In genomic region chr3:127590282-127590592, GRCh38 we compare ENCODE assay signal across 8 cellular contexts. TPM values are rescaled to one million over a fixed set of nuclear protein-coding genes. Genes with fewer than 3 reads are reported as not detected.
A peak's percentile ranks its signal among the peaks of the same experiment; 100 is the strongest.
DNase-seq lines count a peak whose midpoint lies in the region; ATAC-seq and TF ChIP-seq lines count a peak whose summit lies in the region.

No MANE protein-coding gene starts in this region.

- H3K36me3 ChIP-seq in HCT116 (ENCODE audit: control insufficient read depth in 1 of 2, insufficient read depth in 2 of 2, low read length in 2 of 2) (peaks cover 0 to 7% of the 10 kb centered on the region in 2 experiments; a peak in 1 of 4 replicates), OCI-LY1 (ENCODE audit: insufficient read depth, low read length) (peaks cover 20% of the 10 kb centered on the region; the same call in 1 of the 2 replicates), mammary epithelial cell (ENCODE audit: insufficient read depth, low read length) (no peaks in the 10 kb centered on the region), thyroid gland (no peaks in the 10 kb centered on the region)

- ATAC-seq in GM18517 (IDR thresholded peaks at IDR 0.05; ENCODE audit: unreplicated experiment) = peak; percentile 26
- ATAC-seq in HCT116 = peak; percentile 37
- peak; percentile 36 for ATAC-seq in memory B cell (ENCODE audit: low read depth)

- dilution Hi-C loops in mammary epithelial cell (cut with HindIII; ENCODE audit: low sequenced_read_pairs) = no loop called here

- H3K27ac ChIP-seq in HCT116 (ENCODE audit: low read depth, low read length) (peak overlapping the region; percentile 97), OCI-LY1 (ENCODE audit: low read depth, low read length, poor library complexity, severe bottlenecking) (peak overlapping the region; percentile 88), mammary epithelial cell (ENCODE audit: insufficient read depth, low read depth, low read length) (peak overlapping the region; percentile 91), thyroid gland (peak overlapping the region; percentile 85 to 96 (median 91))

- CTCF ChIA-PET in HCT116 (lab: Charles Lee) = interaction anchor here (1.5 to 1.8 kb wide), 2 partner anchors 15 to 104 kb away, joined by 5 to 7 read pairs; no protein-coding TSS in a partner anchor
- CTCF ChIA-PET in mammary epithelial cell (lab: Charles Lee; ENCODE audit: low non-redundant PET) = interaction anchor here (0.6 kb wide), 1 partner anchor 230 kb away, joined by 3 read pairs; no protein-coding TSS in a partner anchor

- TF ChIP-seq POLR2A in HCT116 (IDR thresholded peaks at IDR 0.05; ENCODE audit: borderline replicate concordance, extremely low read depth, insufficient read depth, insufficient read length) (no peak), thyroid gland (IDR thresholded peaks at IDR 0.05) (no peak)

- POLR2A ChIA-PET in HCT116 (lab: Charles Lee) = no interaction called here

- peaks cover 25% of the 10 kb centered on the region for H3K4me1 Mint-ChIP-seq in memory B cell

- peak overlapping the region; percentile 76 for H3K27ac Mint-ChIP-seq in memory B cell

- no peaks in the 10 kb centered on the region for H3K36me3 Mint-ChIP-seq in memory B cell

- intact Hi-C loops in HCT116 (cut with micrococcal nuclease) (loop anchor here (10.0 kb wide), 2 partner anchors 465 to 545 kb away; partner anchors contain the start of gene SEC61A1), mammary epithelial cell (cut with micrococcal nuclease) (loop anchor here (1.0 to 5.0 kb wide), 9 partner anchors 15 to 543 kb away; partner anchors contain the start of genes ABTB1 and SEC61A1), thyroid gland (cut with DNase I) (no loop called here)

- H3K4me1 ChIP-seq in HCT116 (ENCODE audit: control insufficient read depth in 1 of 2, insufficient read depth in 2 of 2, low read length in 2 of 2) (peaks cover 18 to 32% of the 10 kb centered on the region in 2 experiments), OCI-LY1 (ENCODE audit: insufficient read depth, low read length, severe bottlenecking) (peaks cover 53% of the 10 kb centered on the region), mammary epithelial cell (ENCODE audit: insufficient read depth, low read length) (peaks cover 21% of the 10 kb centered on the region), thyroid gland (peaks cover 14 to 23% of the 10 kb centered on the region in 2 donors)

- TF ChIP-seq RAD21 in HCT116 (IDR thresholded peaks at IDR 0.05; ENCODE audit: low read depth) = no peak

- TF ChIP-seq CTCF in HCT116 (IDR thresholded peaks at IDR 0.05 in 2 of 3, conservative IDR thresholded peaks at IDR 0.05 in 1 of 3; ENCODE audit: borderline replicate concordance in 1 of 3, insufficient read depth in 1 of 3, low read depth in 2 of 3, low read length in 2 of 3) = no peak
- no peak for TF ChIP-seq CTCF in OCI-LY1 (IDR thresholded peaks at IDR 0.05; ENCODE audit: low read length)
- TF ChIP-seq CTCF in mammary epithelial cell (conservative IDR thresholded peaks at IDR 0.05 in 1 of 2, IDR thresholded peaks at IDR 0.05 in 1 of 2; ENCODE audit: extremely low read depth in 1 of 2, insufficient read depth in 1 of 2, low read depth in 1 of 2, low read length in 2 of 2) = no peak
- TF ChIP-seq CTCF in thyroid gland (IDR thresholded peaks at IDR 0.05) = no peak

- H3K4me3 ChIP-seq in HCT116 (replicated peaks in 1 of 2; ENCODE audit: low read depth in 1 of 2, low read length in 2 of 2) = peak overlapping the region; percentile 78 to 95
- peak overlapping the region; percentile 92 for H3K4me3 ChIP-seq in OCI-LY1 (ENCODE audit: low read depth, low read length, poor library complexity, severe bottlenecking)
- H3K4me3 ChIP-seq in mammary epithelial cell (replicated peaks in 1 of 3; ENCODE audit: insufficient read depth in 1 of 3, low read depth in 2 of 3, low read length in 3 of 3) = peak overlapping the region; percentile 83 to 88 (median 87)
- peak overlapping the region; percentile 88 to 93 (median 92) for H3K4me3 ChIP-seq in thyroid gland (replicated peaks in 1 of 3)

- RAD21 ChIA-PET in HCT116 (lab: Charles Lee; ENCODE audit: low non-redundant PET in 1 of 2, low total read pairs in 2 of 2, uncharacterized antibody in 2 of 2, unreplicated experiment in 2 of 2) = interaction anchor here in 1 of 2 experiments (0.7 kb wide), 1 partner anchor 367 kb away, joined by 4 read pairs; no protein-coding TSS in a partner anchor

- H4K20me1 ChIP-seq in HCT116 (ENCODE audit: insufficient read depth) (no peaks in the 10 kb centered on the region), OCI-LY1 (ENCODE audit: insufficient read depth, low read length) (no peaks in the 10 kb centered on the region), mammary epithelial cell (ENCODE audit: insufficient read depth, low read length) (no peaks in the 10 kb centered on the region)

- no peaks in the 10 kb centered on the region for H3F3A ChIP-seq in OCI-LY1 (ENCODE audit: insufficient read depth, low read length)

- H3K79me2 ChIP-seq in HCT116 (ENCODE audit: insufficient read depth, low read length) = peaks cover 50% of the 10 kb centered on the region
- 0 out of 2 replicates have a peak, but pooled peaks cover 3% of the 10 kb centered on the region for H3K79me2 ChIP-seq in OCI-LY1 (ENCODE audit: insufficient read depth, low read length)
- peaks cover 51% of the 10 kb centered on the region for H3K79me2 ChIP-seq in mammary epithelial cell (ENCODE audit: insufficient read depth, low read length)

- no peak for DNase-seq in HCT116 (ENCODE audit: low read depth, low spot score)
- no peak for DNase-seq in mammary epithelial cell
- DNase-seq in memory B cell (ENCODE audit: low spot score in 2 of 2) = no peak
- DNase-seq in thyroid gland = peak in 1 of 2 donors; percentile 54
- DNase-seq in NCI-H1436 treated with DMSO at 0.1 percent for 48 hours (lab: John Stamatoyannopoulos, UW) = no peak
- DNase-seq in AG20443 (ENCODE audit: low spot score) = no peak

- H3K27me3 Mint-ChIP-seq in memory B cell = no peaks in the 10 kb centered on the region

- peak overlapping the region; percentile 99 for H3K4me2 ChIP-seq in HCT116 (ENCODE audit: low read length)
- H3K4me2 ChIP-seq in OCI-LY1 (ENCODE audit: low read length) = peak overlapping the region; percentile 92
- H3K4me2 ChIP-seq in mammary epithelial cell (ENCODE audit: insufficient read depth, low read depth, low read length) = peak overlapping the region; percentile 88

- H2AFZ ChIP-seq in HCT116 (ENCODE audit: low read depth, low read length, poor library complexity, severe bottlenecking) (no peak overlapping the region), OCI-LY1 (ENCODE audit: low read length) (no peak overlapping the region), mammary epithelial cell (ENCODE audit: low read depth, low read length) (peak overlapping the region; percentile 75)

- no peaks in the 10 kb centered on the region for H3K27me3 ChIP-seq in HCT116 (ENCODE audit: insufficient read depth, low read length)
- H3K27me3 ChIP-seq in OCI-LY1 (ENCODE audit: insufficient read depth, low read length) = no peaks in the 10 kb centered on the region
- H3K27me3 ChIP-seq in mammary epithelial cell (ENCODE audit: insufficient read depth, low read length) = no peaks in the 10 kb centered on the region
- no peaks in the 10 kb centered on the region for H3K27me3 ChIP-seq in thyroid gland

- peak overlapping the region; percentile 95 for H3K9ac ChIP-seq in HCT116 (ENCODE audit: low read length)
- H3K9ac ChIP-seq in OCI-LY1 (ENCODE audit: low read length) = peak overlapping the region; percentile 90
- peak overlapping the region; percentile 95 for H3K9ac ChIP-seq in mammary epithelial cell (ENCODE audit: insufficient read depth, low read length)

- no peaks in the 10 kb centered on the region for H3K9me3 Mint-ChIP-seq in memory B cell

- WGBS in mammary epithelial cell (ENCODE audit: low coverage, missing lambda C conversion rate) = 0% methylated on average over 10 of the region's 41 CpGs
- WGBS in thyroid gland, 2 donors = 0% methylated on average over 1 of the region's 41 CpGs; no CpG with 5 or more reads in 1 of the 2 donors

- H3K9me2 ChIP-seq in HCT116 (ENCODE audit: insufficient read depth) = no peaks in the 10 kb centered on the region
- H3K9me2 ChIP-seq in OCI-LY1 (ENCODE audit: low read depth, low read length) = no peaks in the 10 kb centered on the region

- peak overlapping the region; percentile 93 for H3K4me3 Mint-ChIP-seq in memory B cell

- in situ Hi-C loops in mammary epithelial cell (cut with MboI; ENCODE audit: low sequenced_read_pairs in 2 of 2) = no loop called here

- H3K9me3 ChIP-seq in HCT116 (ENCODE audit: control insufficient read depth in 1 of 2, insufficient read depth in 1 of 2, low read depth in 1 of 2, low read length in 2 of 2) (no peaks in the 10 kb centered on the region), OCI-LY1 (ENCODE audit: low read length) (no peaks in the 10 kb centered on the region), mammary epithelial cell (replicated peaks; ENCODE audit: insufficient read depth, low read length) (no peaks in the 10 kb centered on the region), thyroid gland (no peaks in the 10 kb centered on the region)

- BruUV-seq in HCT116 (replicated peaks; lab: Mats Ljungman, UMichigan) = no TSS peak
- TSS peak; percentile 30 for BruUV-seq in mammary epithelial cell (replicated peaks; lab: Mats Ljungman, UMichigan)

TF ChIP-seq in HCT116, 20 proteins besides CTCF, POLR2A, EP300 and RAD21:
- TF ChIP-seq ZFX (IDR thresholded peaks at IDR 0.05) (peak; percentile 98), CBX3 (IDR thresholded peaks at IDR 0.05; ENCODE audit: low read depth) (no peak)

RNA-seq across cellular contexts. Expression of gene TPRA1, which starts 0.3 kb away (rescaled TPM):
- total RNA-seq in HCT116 (2021; ENCODE audit: unreplicated experiment) (35.1 TPM), mammary epithelial cell (10 to 100 TPM; 30.3 to 44.5 TPM), thyroid gland (10 to 100 TPM; 36.2 to 47.5 (median 43.2) TPM)
- polyA plus RNA-seq in HCT116 (2012) = 31.4 and 31.8 TPM in 2 replicates
- 31.4 TPM for polyA plus RNA-seq in mammary epithelial cell
- polyA minus RNA-seq in mammary epithelial cell = 28.9 TPM

RNA-seq across cellular contexts. Expression of gene MCM2, which starts 8.0 kb away (rescaled TPM):
- total RNA-seq in HCT116 (2021; ENCODE audit: unreplicated experiment) (145 TPM), mammary epithelial cell (10 to 100 TPM; 17.0 to 46.9 TPM), thyroid gland (10 to 100 TPM in 1 of 4 donors, 1 to 10 TPM in 3; 7.5 to 15.1 (median 9.5) TPM)
- polyA plus RNA-seq in HCT116 (2012) = 88.8 and 90.6 TPM in 2 replicates
- 66.3 TPM for polyA plus RNA-seq in mammary epithelial cell
- polyA minus RNA-seq in mammary epithelial cell = 107 TPM

RNA-seq across cellular contexts. Expression of gene PODXL2, which starts 38.7 kb away (rescaled TPM):
- 5.7 TPM for total RNA-seq in HCT116 (2021; ENCODE audit: unreplicated experiment)
- 4.4 and 5.2 TPM in 2 replicates for polyA plus RNA-seq in HCT116 (2012)
- 1 to 10 TPM; 1.5 to 4.3 TPM for total RNA-seq in mammary epithelial cell
- 0.11 TPM for polyA plus RNA-seq in mammary epithelial cell
- polyA minus RNA-seq in mammary epithelial cell = not detected
- total RNA-seq in thyroid gland = 1 to 10 TPM; 3.2 to 9.4 (median 8.0) TPM
